In genomic region chr11:122002926-122003325, GRCh38 we compare ENCODE assay signal across 22 cellular contexts.
"Had no signal": no experiment of that assay in that cellular context is flagged by ENCODE, and none has a peak within 500 bp of the region (broad histone marks: within the 10 kb centered on the region; RNA-seq: fewer than 3 reads in every experiment).

No MANE protein-coding gene starts in this region.

- H3K4me2 ChIP-seq: KMS-11, SK-N-SH had no signal

- H3K9me3 ChIP-seq: SK-N-SH had no signal

- H3K4me3 ChIP-seq: K562 had no signal

- H3K9ac ChIP-seq: KMS-11, SK-N-SH had no signal

- DNase-seq: Kasumi-1, MM.1S, NCI-H1092 treated with DMSO at 0.1 percent for 48 hours, NCI-H1436, NCI-H187, NCI-H2029, NCI-H2081 treated with DMSO at 0.1 percent for 48 hours, NCI-H2171, NCI-H226, NCI-H446, NCI-H510A, NCI-H524 treated with DMSO at 0.1 percent for 48 hours, NCI-H69, NCI-H774, SHP77, SK-N-SH, SW 1271 had no signal

- ATAC-seq: HepG2, K562, Panc1 had no signal

- H3K27ac ChIP-seq: KMS-11, RWPE1 had no signal
